Comparison of ENCODE assay signal across 2 cellular contexts in genomic region chr3:35522450-35522849, GRCh38.
TF ChIP-seq lines count a peak whose summit lies in the region.

No MANE protein-coding gene starts in this region.

TF ChIP-seq in SK-N-SH, 30 proteins besides CTCF, POLR2A, EP300 and RAD21:
- TF ChIP-seq USF1 (IDR thresholded peaks at IDR 0.05; ENCODE audit: borderline replicate concordance, low read depth) (no peak), FOXM1 (IDR thresholded peaks at IDR 0.05; ENCODE audit: low read depth) (no peak), ELF1 (IDR thresholded peaks at IDR 0.05) (no peak), REST (IDR thresholded peaks at IDR 0.05; ENCODE audit: low read depth, low read length) (no peak), EZH2phosphoT487 (IDR thresholded peaks at IDR 0.05; ENCODE audit: borderline replicate concordance, low read depth) (no peak), FOSL2 (IDR thresholded peaks at IDR 0.05; ENCODE audit: borderline replicate concordance, low read depth) (no peak), ZBTB33 (IDR thresholded peaks at IDR 0.05; ENCODE audit: borderline replicate concordance, low read depth) (no peak), MAX (IDR thresholded peaks at IDR 0.05; ENCODE audit: low read depth) (no peak), USF2 (IDR thresholded peaks at IDR 0.05; ENCODE audit: borderline replicate concordance, low read depth, low read length) (no peak), IRF3 (IDR thresholded peaks at IDR 0.05; ENCODE audit: low read depth, low read length) (no peak)
TF ChIP-seq in SK-N-SH: peak in this region for 0.

TF ChIP-seq in SK-N-SH treated with all-trans-retinoic acid at 6 μM for 48 hours, 23 proteins besides CTCF, POLR2A, EP300 and RAD21:
- TF ChIP-seq TOX (CRISPR knock-in tag; IDR thresholded peaks at IDR 0.05; ENCODE audit: borderline replicate concordance) (no peak), PPARA (CRISPR knock-in tag; IDR thresholded peaks at IDR 0.05; ENCODE audit: borderline replicate concordance) (no peak), CSRNP3 (CRISPR knock-in tag; IDR thresholded peaks at IDR 0.05) (no peak), TCF4 (CRISPR knock-in tag; IDR thresholded peaks at IDR 0.05; ENCODE audit: borderline replicate concordance) (no peak), CREB5 (CRISPR knock-in tag; IDR thresholded peaks at IDR 0.05; ENCODE audit: low read depth) (no peak), ZFP3 (CRISPR knock-in tag; IDR thresholded peaks at IDR 0.05) (no peak), CSDC2 (CRISPR knock-in tag; IDR thresholded peaks at IDR 0.05) (no peak), ZNF70 (CRISPR knock-in tag; IDR thresholded peaks at IDR 0.05) (no peak), BACH2 (CRISPR knock-in tag; IDR thresholded peaks at IDR 0.05; ENCODE audit: borderline replicate concordance) (no peak), POU6F1 (CRISPR knock-in tag; IDR thresholded peaks at IDR 0.05; ENCODE audit: borderline replicate concordance, low read depth) (no peak), PATZ1 (CRISPR knock-in tag; IDR thresholded peaks at IDR 0.05; ENCODE audit: borderline replicate concordance) (no peak), ARNTL (CRISPR knock-in tag; IDR thresholded peaks at IDR 0.05; ENCODE audit: borderline replicate concordance, low read depth) (no peak), SNAI2 (CRISPR knock-in tag; IDR thresholded peaks at IDR 0.05) (no peak), ZNF565 (CRISPR knock-in tag; conservative IDR thresholded peaks at IDR 0.05; ENCODE audit: low read depth) (no peak), OSR1 (CRISPR knock-in tag; IDR thresholded peaks at IDR 0.05) (no peak), ZC3H10 (CRISPR knock-in tag; IDR thresholded peaks at IDR 0.05) (no peak), RARB (CRISPR knock-in tag; IDR thresholded peaks at IDR 0.05) (no peak), ZNF8 (CRISPR knock-in tag; IDR thresholded peaks at IDR 0.05) (no peak)
TF ChIP-seq in SK-N-SH treated with all-trans-retinoic acid at 6 μM for 48 hours: peak in this region for 0.
